1 cellular context compared by ENCODE assay signal in the genomic region with DNA sequence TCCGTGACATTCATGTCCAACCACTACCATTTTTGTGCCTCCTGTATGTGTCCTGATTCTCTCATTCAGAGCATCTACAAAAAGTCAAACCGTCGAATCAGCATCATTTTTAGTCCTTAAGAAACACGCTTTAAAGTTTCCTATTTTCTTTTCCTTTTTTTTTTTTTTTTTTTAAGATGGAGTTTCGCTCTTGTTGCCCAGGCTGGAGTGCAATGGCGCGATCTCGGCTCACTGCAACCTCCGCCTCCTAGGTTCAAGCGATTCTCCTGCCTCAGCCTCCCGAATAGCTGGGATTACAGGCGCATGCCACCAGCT.
TF ChIP-seq lines count a peak whose summit lies in the region.

No MANE protein-coding gene starts in this region.

TF ChIP-seq in HepG2, 621 proteins besides CTCF, POLR2A, EP300 and RAD21:
- peak; percentile 41 to 48; a peak in 2 of 4 replicates for TF ChIP-seq MAFK (conservative IDR thresholded peaks at IDR 0.05 in 1 of 2, IDR thresholded peaks at IDR 0.05 in 1 of 2; ENCODE audit: low read length in 2 of 2)
